In genomic region chr9:83472764-83473163, GRCh38 we compare ENCODE assay signal across 11 cellular contexts.
DNase-seq lines count a peak whose midpoint lies in the region; ATAC-seq and TF ChIP-seq lines count a peak whose summit lies in the region.
"Had no signal": no experiment of that assay in that cellular context is flagged by ENCODE, and none has a peak within 500 bp of the region (broad histone marks: within the 10 kb centered on the region; RNA-seq: fewer than 3 reads in every experiment).

No MANE protein-coding gene starts in this region.

- ATAC-seq in heart right ventricle (no peak), Right ventricle myocardium inferior (no peak), left lung (peak; percentile 49), HG02870 (IDR thresholded peaks at IDR 0.05; ENCODE audit: unreplicated experiment) (no peak)

- DNase-seq in heart right ventricle (no peak), Right ventricle myocardium inferior (ENCODE audit: missing footprints) (no peak), left lung (peak in 1 of 2 donors; percentile 39), transverse colon (no peak), 8988T (no peak), NCI-H446 (lab: John Stamatoyannopoulos, UW) (no peak)
- DNase-seq: C1 segment of cervical spinal cord; effector memory CD4-positive, alpha-beta T cell had no signal

- peaks cover 0 to 4% (median 0%) of the 10 kb centered on the region in 11 donors for H3K9me3 ChIP-seq in heart right ventricle
- no peaks in the 10 kb centered on the region for H3K9me3 ChIP-seq in left lung
- no peaks in the 10 kb centered on the region for H3K9me3 ChIP-seq in transverse colon

- H3K36me3 ChIP-seq in heart right ventricle (no peaks in the 10 kb centered on the region), left lung (no peaks in the 10 kb centered on the region), transverse colon (no peaks in the 10 kb centered on the region)

- peak overlapping the region; percentile 34 to 85 (median 73) for H3K27ac ChIP-seq in heart right ventricle
- H3K27ac ChIP-seq in left lung = peak overlapping the region in 1 of 2 donors; percentile 87
- H3K27ac ChIP-seq in transverse colon = peak overlapping the region; percentile 42 to 82 (median 74)

- in situ Hi-C loops in transverse colon (cut with MboI; ENCODE audit: low pct_ligation_motif_present in 1 of 4, low pct_unique_long_range_greater_than_20kb in 1 of 4, low sequenced_read_pairs in 3 of 4) = no loop called here

- no peak for TF ChIP-seq EP300 in transverse colon (IDR thresholded peaks at IDR 0.05; ENCODE audit: low read depth)

- no peak for TF ChIP-seq CTCF in heart right ventricle (IDR thresholded peaks at IDR 0.05)
- TF ChIP-seq CTCF in WI38 (IDR thresholded peaks at IDR 0.05; ENCODE audit: low read depth, low read length) = no peak
- no peak for TF ChIP-seq CTCF in left lung (IDR thresholded peaks at IDR 0.05)
- no peak for TF ChIP-seq CTCF in transverse colon (IDR thresholded peaks at IDR 0.05)

- intact Hi-C loops in heart right ventricle (cut with DNase I) = loop anchor here in 5 of 10 donors (2.0 to 10.0 kb wide), 8 partner anchors 40 to 138 kb away; partner anchors contain the start of gene FRMD3 (in 2 of the 5)
- intact Hi-C loops in Right ventricle myocardium inferior (cut with DNase I) = loop anchor here (5.0 kb wide), 1 partner anchor 65 kb away; the partner anchor contains the start of gene FRMD3
- intact Hi-C loops in left lung (cut with DNase I) = no loop called here
- intact Hi-C loops in transverse colon (cut with DNase I; ENCODE audit: low total_unique reads) = no loop called here

- H3K4me1 ChIP-seq in heart right ventricle (peaks cover 0 to 58% (median 37%) of the 10 kb centered on the region in 9 donors), left lung (peaks cover 0 to 37% of the 10 kb centered on the region in 2 donors), transverse colon (peaks cover 11 to 46% (median 22%) of the 10 kb centered on the region in 4 donors)

- H3K4me3 ChIP-seq in heart right ventricle (peak overlapping the region in 3 of 10 donors; percentile 16 to 31 (median 29)), WI38 (ENCODE audit: low read depth, low read length) (peak overlapping the region; percentile 49), left lung (peak overlapping the region in 1 of 2 donors; percentile 7), transverse colon (no peak overlapping the region)
- H3K4me3 ChIP-seq: skin epidermis had no signal

- 82 to 87% methylated on average over 5 of the region's 5 CpGs for WGBS in heart right ventricle, 2 donors
- WGBS in transverse colon (ENCODE audit: low coverage in 1 of 2), 2 donors = 85 to 87% methylated on average over 5 of the region's 5 CpGs

- H3K27me3 ChIP-seq in heart right ventricle = no peaks in the 10 kb centered on the region
- H3K27me3 ChIP-seq in left lung = no peaks in the 10 kb centered on the region
- H3K27me3 ChIP-seq in transverse colon = no peaks in the 10 kb centered on the region

- TF ChIP-seq POLR2A in transverse colon (IDR thresholded peaks at IDR 0.05) = no peak
